29 cellular contexts compared by ENCODE assay signal in genomic region chr4:154836513-154836912, GRCh38. TPM values are rescaled to one million over a fixed set of nuclear protein-coding genes. Genes with fewer than 3 reads are reported as not detected.
"Had no signal": no experiment of that assay in that cellular context is flagged by ENCODE, and none has a peak within 500 bp of the region (broad histone marks: within the 10 kb centered on the region; RNA-seq: fewer than 3 reads in every experiment).

No MANE protein-coding gene starts in this region.

- H3K4me1 Mint-ChIP-seq: brain; central memory CD8-positive, alpha-beta T cell; T-cell had no signal

- H3K27ac Mint-ChIP-seq: activated CD8-positive, alpha-beta T cell treated with anti-CD3 and anti-CD28 coated beads, Interleukin-2, amount 10 ng/mL, durations not matched to agents 7 days and 5 days; activated naive CD4-positive, alpha-beta T cell treated with anti-CD3 and anti-CD28 coated beads for 36 hours; activated naive CD8-positive, alpha-beta T cell; activated T-cell treated with anti-CD3 and anti-CD28 coated beads, Interleukin-2, amount 50 U/mL, for 24 hours; activated T-helper 1 cell treated with anti-CD3 and anti-CD28 coated beads, Interleukin-12 subunit alpha, Interleukin-12 subunit beta, Interleukin-2, Interleukin-4 antibody, amounts not matched to agents 30 ng/mL and 10 ng/mL and 1 ng/mL, durations not matched to agents 14 hours and 24 hours and 36 hours; brain; T-cell had no signal

- H3K36me3 ChIP-seq: WERI-Rb-1 had no signal

- H3K4me3 ChIP-seq: SK-N-MC had no signal

- ATAC-seq: activated CD8-positive, alpha-beta T cell treated with anti-CD3 and anti-CD28 coated beads, Interleukin-2, amount 10 ng/mL, durations not matched to agents 7 days and 5 days; T-cell had no signal

- H3K27me3 Mint-ChIP-seq: brain; central memory CD8-positive, alpha-beta T cell had no signal

- DNase-seq: activated CD4-positive, alpha-beta T cell treated with anti-CD3 and anti-CD28 coated beads for 48 hours; activated CD4-positive, alpha-beta T cell treated with anti-CD3 and anti-CD28 coated beads, Interleukin-2, amount 50 U/mL, for 4 hours; activated CD4-positive, CD25-positive, alpha-beta regulatory T cell treated with anti-CD3 and anti-CD28 coated beads, Interleukin-2, amount 50 U/mL, for 72 hours; activated CD8-positive, alpha-beta T cell treated with anti-CD3 and anti-CD28 coated beads, Interleukin-2, amount 10 ng/mL, durations not matched to agents 7 days and 5 days; activated effector memory CD4-positive, alpha-beta T cell treated with anti-CD3 and anti-CD28 coated beads, Interleukin-2, amount 50 U/mL, for 16 hours; activated naive CD4-positive, alpha-beta T cell treated with anti-CD3 and anti-CD28 coated beads for 36 hours; activated T-cell treated with anti-CD3 and anti-CD28 coated beads, Interleukin-2, amount 50 U/mL, for 24 hours; Karpas-422; MM.1S; NCI-H1105; NCI-H1436; NCI-H1694 treated with DMSO at 0.1 percent for 48 hours; NCI-H2029 treated with DMSO at 0.1 percent for 48 hours; NCI-H345; NCI-H510A; NCI-H526 treated with DMSO at 0.1 percent for 48 hours; NCI-H82; T-cell; T-helper 2 cell; T1000; WERI-Rb-1 had no signal

- H3K27ac ChIP-seq: SK-N-MC, WERI-Rb-1 had no signal

- H3K4me3 Mint-ChIP-seq: activated CD8-positive, alpha-beta T cell treated with anti-CD3 and anti-CD28 coated beads, Interleukin-2, amount 10 ng/mL, durations not matched to agents 7 days and 5 days; activated naive CD4-positive, alpha-beta T cell treated with anti-CD3 and anti-CD28 coated beads for 36 hours; activated naive CD8-positive, alpha-beta T cell; activated T-cell treated with anti-CD3 and anti-CD28 coated beads, Interleukin-2, amount 50 U/mL, for 24 hours; activated T-helper 1 cell treated with anti-CD3 and anti-CD28 coated beads, Interleukin-12 subunit alpha, Interleukin-12 subunit beta, Interleukin-2, Interleukin-4 antibody, amounts not matched to agents 30 ng/mL and 10 ng/mL and 1 ng/mL, durations not matched to agents 14 hours and 24 hours and 36 hours; brain; central memory CD8-positive, alpha-beta T cell; T-cell had no signal

- H3K9me3 Mint-ChIP-seq: activated T-helper 1 cell treated with anti-CD3 and anti-CD28 coated beads, Interleukin-12 subunit alpha, Interleukin-12 subunit beta, Interleukin-2, Interleukin-4 antibody, amounts not matched to agents 30 ng/mL and 10 ng/mL and 1 ng/mL, durations not matched to agents 14 hours and 24 hours and 36 hours had no signal

RNA-seq across cellular contexts. Expression of gene RBM46, which starts 55.4 kb away (rescaled TPM):
- total RNA-seq: activated CD8-positive, alpha-beta T cell treated with anti-CD3 and anti-CD28 coated beads, Interleukin-2, amount 10 ng/mL, durations not matched to agents 7 days and 5 days; activated naive CD4-positive, alpha-beta T cell treated with anti-CD3 and anti-CD28 coated beads for 36 hours; activated T-helper 1 cell treated with anti-CD3 and anti-CD28 coated beads, Interleukin-12 subunit alpha, Interleukin-12 subunit beta, Interleukin-2, Interleukin-4 antibody, amounts not matched to agents 30 ng/mL and 10 ng/mL and 1 ng/mL, durations not matched to agents 14 hours and 24 hours and 36 hours; astrocyte; OCI-LY7; RPMI7951; T-cell had no signal
